In genomic region chr16:84143784-84144199, GRCh38 we compare ENCODE assay signal across 9 cellular contexts. TPM values are rescaled to one million over a fixed set of nuclear protein-coding genes. Genes with fewer than 3 reads are reported as not detected.
DNase-seq lines count a peak whose midpoint lies in the region; ATAC-seq, FAIRE-seq and TF ChIP-seq lines count a peak whose summit lies in the region.
"Had no signal": no experiment of that assay in that cellular context is flagged by ENCODE, and none has a peak within 500 bp of the region (broad histone marks: within the 10 kb centered on the region; RNA-seq: fewer than 3 reads in every experiment).

No MANE protein-coding gene starts in this region.

- intact Hi-C loops in colonic mucosa (cut with DNase I): no loop called here

- peak overlapping the region; percentile 69 to 89 for H3K27ac Mint-ChIP-seq in natural killer cell treated with Interleukin-12 subunit alpha and Interleukin-12 subunit beta and Interleukin-15 and Interleukin-18, amount 100 ng/mL, for 72 hours

- H3K36me3 ChIP-seq in BJ (ENCODE audit: control insufficient read depth, insufficient read depth, low read length) (no peaks in the 10 kb centered on the region), colonic mucosa (no peaks in the 10 kb centered on the region)

- peak overlapping the region; percentile 98 for H3K4me3 ChIP-seq in BJ (ENCODE audit: low read depth, low read length)
- peak overlapping the region; percentile 84 for H3K4me3 ChIP-seq in LNCaP clone FGC (ENCODE audit: low read depth, low read length)
- H3K4me3 ChIP-seq in colonic mucosa: peak overlapping the region; percentile 86

- DNase-seq in BJ (ENCODE audit: low read depth) (no peak), LNCaP clone FGC (ENCODE audit: low read depth) (no peak), colonic mucosa (no peak), ACHN (no peak), NCI-H2081 treated with DMSO at 0.1 percent for 48 hours (lab: John Stamatoyannopoulos, UW) (no peak), GM19239 (ENCODE audit: insufficient read length, low spot score) (no peak)
- no peak for DNase-seq in natural killer cell treated with Interleukin-12 subunit alpha and Interleukin-12 subunit beta and Interleukin-15 and Interleukin-18, amount 100 ng/mL, for 72 hours (ENCODE audit: low spot score)

- H3K27ac ChIP-seq in colonic mucosa: no peak overlapping the region

- no peaks in the 10 kb centered on the region for H3K4me1 ChIP-seq in colonic mucosa

- no peaks in the 10 kb centered on the region for H3K9me3 ChIP-seq in colonic mucosa

- peaks cover under 1 to 3% of the 10 kb centered on the region in 2 donors for H3K27me3 Mint-ChIP-seq in natural killer cell treated with Interleukin-12 subunit alpha and Interleukin-12 subunit beta and Interleukin-15 and Interleukin-18, amount 100 ng/mL, for 72 hours

- CTCF ChIA-PET in BJ (lab: Yijun Ruan, JAX): no interaction called here

- no peaks in the 10 kb centered on the region for H3K36me3 Mint-ChIP-seq in natural killer cell treated with Interleukin-12 subunit alpha and Interleukin-12 subunit beta and Interleukin-15 and Interleukin-18, amount 100 ng/mL, for 72 hours

- POLR2A ChIA-PET in BJ (lab: Charles Lee): no interaction called here

- no peak for ATAC-seq in natural killer cell treated with Interleukin-12 subunit alpha and Interleukin-12 subunit beta and Interleukin-15 and Interleukin-18, amount 100 ng/mL, for 72 hours
- no peak for ATAC-seq in GM21786 (IDR thresholded peaks at IDR 0.05; ENCODE audit: unreplicated experiment)

- peaks cover 12 to 19% of the 10 kb centered on the region in 2 donors for H3K4me1 Mint-ChIP-seq in natural killer cell treated with Interleukin-12 subunit alpha and Interleukin-12 subunit beta and Interleukin-15 and Interleukin-18, amount 100 ng/mL, for 72 hours (ENCODE audit: low read depth in 2 of 2)

- peak overlapping the region; percentile 94 for H3K4me3 Mint-ChIP-seq in natural killer cell treated with Interleukin-12 subunit alpha and Interleukin-12 subunit beta and Interleukin-15 and Interleukin-18, amount 100 ng/mL, for 72 hours

- peak overlapping the region in 1 of 2 donors; percentile 82 for H3K9ac ChIP-seq in colonic mucosa (ENCODE audit: low read depth in 2 of 2, low read length in 2 of 2)

- H3K27me3 ChIP-seq in BJ (ENCODE audit: control insufficient read depth, insufficient read depth, low read length): peaks cover 2% of the 10 kb centered on the region; the same call in 1 of the 2 replicates
- H3K27me3 ChIP-seq in colonic mucosa: no peaks in the 10 kb centered on the region

- in situ Hi-C loops in ACHN (cut with HindIII; ENCODE audit: low pct_ligation_motif_present, low pct_unique_long_range_greater_than_20kb, low sequenced_read_pairs): no loop called here

- TF ChIP-seq CTCF in BJ (IDR thresholded peaks at IDR 0.05; ENCODE audit: insufficient read depth, low read depth, low read length) (no peak), LNCaP clone FGC (IDR thresholded peaks at IDR 0.05; ENCODE audit: control insufficient read depth, extremely low read depth, insufficient read depth) (no peak), colonic mucosa (IDR thresholded peaks at IDR 0.05) (no peak)

- H3K9me3 Mint-ChIP-seq in natural killer cell treated with Interleukin-12 subunit alpha and Interleukin-12 subunit beta and Interleukin-15 and Interleukin-18, amount 100 ng/mL, for 72 hours: no peaks in the 10 kb centered on the region

- no peak for FAIRE-seq in GM19239 (lab: Jason Lieb, UNC)

RNA-seq across cellular contexts. Expression of gene HSDL1, which starts 1.2 kb away (rescaled TPM):
- 12.1 and 15.5 TPM in 2 replicates for polyA plus RNA-seq in BJ (2011; rRNA removed)
- 6.9 and 11.3 TPM in 2 replicates for polyA minus RNA-seq in BJ (2011; rRNA and poly(A)+ RNA removed)
- total RNA-seq in colonic mucosa: 10 to 100 TPM; 10.7 to 12.9 TPM
- total RNA-seq in natural killer cell treated with Interleukin-12 subunit alpha and Interleukin-12 subunit beta and Interleukin-15 and Interleukin-18, amount 100 ng/mL, for 72 hours: 10 to 100 TPM in 1 of 2 donors, 1 to 10 TPM in 1; 7.3 to 21.0 TPM

RNA-seq across cellular contexts. Expression of gene DNAAF1, which starts 1.3 kb away (rescaled TPM):
- polyA plus RNA-seq in BJ (2011; rRNA removed): not detected in 2 replicates
- polyA minus RNA-seq in BJ (2011; rRNA and poly(A)+ RNA removed): not detected in 2 replicates
- under 1 TPM in 1 of 2 donors, not detected in 1; 0.20 TPM for total RNA-seq in colonic mucosa
- not detected for total RNA-seq in natural killer cell treated with Interleukin-12 subunit alpha and Interleukin-12 subunit beta and Interleukin-15 and Interleukin-18, amount 100 ng/mL, for 72 hours

RNA-seq across cellular contexts. Expression of gene MBTPS1, which starts 27.1 kb away (rescaled TPM):
- polyA plus RNA-seq in BJ (2011; rRNA removed): 72.6 and 89.7 TPM in 2 replicates
- 75.4 and 97.2 TPM in 2 replicates for polyA minus RNA-seq in BJ (2011; rRNA and poly(A)+ RNA removed)
- 10 to 100 TPM; 69.6 to 80.7 TPM for total RNA-seq in colonic mucosa
- 10 to 100 TPM; 65.4 to 83.4 TPM for total RNA-seq in natural killer cell treated with Interleukin-12 subunit alpha and Interleukin-12 subunit beta and Interleukin-15 and Interleukin-18, amount 100 ng/mL, for 72 hours

RNA-seq across cellular contexts. Expression of gene TAF1C, which starts 43.1 kb away (rescaled TPM):
- 12.8 and 23.4 TPM in 2 replicates for polyA plus RNA-seq in BJ (2011; rRNA removed)
- 11.3 and 15.0 TPM in 2 replicates for polyA minus RNA-seq in BJ (2011; rRNA and poly(A)+ RNA removed)
- total RNA-seq in colonic mucosa: 10 to 100 TPM; 17.2 to 45.6 TPM
- total RNA-seq in natural killer cell treated with Interleukin-12 subunit alpha and Interleukin-12 subunit beta and Interleukin-15 and Interleukin-18, amount 100 ng/mL, for 72 hours: 10 to 100 TPM; 50.4 to 92.3 TPM

RNA-seq across cellular contexts. Expression of gene ADAD2, which starts 47.2 kb away (rescaled TPM):
- not detected in 2 replicates for polyA plus RNA-seq in BJ (2011; rRNA removed)
- not detected in 2 replicates for polyA minus RNA-seq in BJ (2011; rRNA and poly(A)+ RNA removed)
- total RNA-seq in colonic mucosa: not detected
- not detected for total RNA-seq in natural killer cell treated with Interleukin-12 subunit alpha and Interleukin-12 subunit beta and Interleukin-15 and Interleukin-18, amount 100 ng/mL, for 72 hours
- total RNA-seq: renal cortical epithelial cell had no signal
